Comparison of ENCODE assay signal across 29 cellular contexts in genomic region chr9:21935631-21936030, GRCh38. TPM values are rescaled to one million over a fixed set of nuclear protein-coding genes. Genes with fewer than 3 reads are reported as not detected.
"Had no signal": no experiment of that assay in that cellular context is flagged by ENCODE, and none has a peak within 500 bp of the region (broad histone marks: within the 10 kb centered on the region; RNA-seq: fewer than 3 reads in every experiment).

No MANE protein-coding gene starts in this region.

- H3K27me3 Mint-ChIP-seq: natural killer cell treated with Interleukin-12 subunit alpha and Interleukin-12 subunit beta and Interleukin-15 and Interleukin-18, amount 100 ng/mL, for 72 hours; progenitor cell of endocrine pancreas; stimulated activated naive B cell treated with anti-CD40 and anti-IgM and Interleukin-4, amounts not matched to agents 10 μg/mL and 1 μg/mL and 100 μg/mL, for 72 hours; stimulated activated naive CD8-positive, alpha-beta T cell treated with anti-CD3 and anti-CD28 coated beads, Interleukin-15, Interleukin-2, amounts not matched to agents 100 ng/mL and 50 ng/mL, for 24 hours had no signal

- H3K9me3 ChIP-seq: ovary, psoas muscle, right lobe of liver, sigmoid colon, stomach, thoracic aorta, thyroid gland, tibial nerve, upper lobe of left lung, vagina had no signal

- H3K27me3 ChIP-seq: ovary, right lobe of liver, sigmoid colon, stomach, thyroid gland, tibial nerve, upper lobe of left lung, vagina had no signal

- H3K9ac ChIP-seq: parathyroid adenoma had no signal

- H3K4me1 Mint-ChIP-seq: nephron progenitor cell; neural crest cell; stimulated activated effector memory CD8-positive, alpha-beta T cell treated with anti-CD3 and anti-CD28 coated beads, Interleukin-12 subunit alpha, Interleukin-12 subunit beta, amount 100 ng/mL, for 72 hours; stimulated activated naive B cell treated with anti-CD40 and anti-IgM and Interleukin-4, amounts not matched to agents 10 μg/mL and 1 μg/mL and 100 μg/mL, for 72 hours had no signal

- FAIRE-seq: small intestine, urothelium cell line had no signal

- H2AFZ ChIP-seq: parathyroid adenoma had no signal

- H3K36me3 ChIP-seq: ovary, right lobe of liver, thoracic aorta, thyroid gland had no signal

- H3K4me1 ChIP-seq: parathyroid adenoma, psoas muscle, right lobe of liver, sigmoid colon, stomach, thyroid gland, tibial nerve, upper lobe of left lung, vagina had no signal

- H3K9me3 Mint-ChIP-seq: natural killer cell treated with Interleukin-12 subunit alpha and Interleukin-12 subunit beta and Interleukin-15 and Interleukin-18, amount 100 ng/mL, for 72 hours; nephron progenitor cell; neural crest cell; stimulated activated effector memory CD8-positive, alpha-beta T cell treated with anti-CD3 and anti-CD28 coated beads, Interleukin-12 subunit alpha, Interleukin-12 subunit beta, amount 100 ng/mL, for 72 hours; stimulated activated naive B cell treated with anti-CD40 and anti-IgM and Interleukin-4, amounts not matched to agents 10 μg/mL and 1 μg/mL and 100 μg/mL, for 72 hours; stimulated activated naive CD8-positive, alpha-beta T cell treated with anti-CD3 and anti-CD28 coated beads, Interleukin-15, Interleukin-2, amounts not matched to agents 100 ng/mL and 50 ng/mL, for 24 hours had no signal

- ATAC-seq: natural killer cell treated with Interleukin-12 subunit alpha and Interleukin-12 subunit beta and Interleukin-15 and Interleukin-18, amount 100 ng/mL, for 72 hours; psoas muscle; right cardiac atrium; right lobe of liver; stimulated activated effector memory CD8-positive, alpha-beta T cell treated with anti-CD3 and anti-CD28 coated beads, Interleukin-12 subunit alpha, Interleukin-12 subunit beta, amount 100 ng/mL, for 72 hours; stimulated activated naive B cell treated with anti-CD40 and anti-IgM and Interleukin-4, amounts not matched to agents 10 μg/mL and 1 μg/mL and 100 μg/mL, for 72 hours had no signal

- H3K27ac ChIP-seq: ovary, parathyroid adenoma, psoas muscle, right lobe of liver, sigmoid colon, stomach, thoracic aorta, thyroid gland, tibial nerve, upper lobe of left lung, vagina had no signal

- H3K36me3 Mint-ChIP-seq: natural killer cell treated with Interleukin-12 subunit alpha and Interleukin-12 subunit beta and Interleukin-15 and Interleukin-18, amount 100 ng/mL, for 72 hours; stimulated activated effector memory CD8-positive, alpha-beta T cell treated with anti-CD3 and anti-CD28 coated beads, Interleukin-12 subunit alpha, Interleukin-12 subunit beta, amount 100 ng/mL, for 72 hours had no signal

- H3K27ac Mint-ChIP-seq: natural killer cell treated with Interleukin-12 subunit alpha and Interleukin-12 subunit beta and Interleukin-15 and Interleukin-18, amount 100 ng/mL, for 72 hours; nephron progenitor cell; progenitor cell of endocrine pancreas; stimulated activated effector memory CD8-positive, alpha-beta T cell treated with anti-CD3 and anti-CD28 coated beads, Interleukin-12 subunit alpha, Interleukin-12 subunit beta, amount 100 ng/mL, for 72 hours; stimulated activated naive B cell treated with anti-CD40 and anti-IgM and Interleukin-4, amounts not matched to agents 10 μg/mL and 1 μg/mL and 100 μg/mL, for 72 hours; stimulated activated naive CD8-positive, alpha-beta T cell treated with anti-CD3 and anti-CD28 coated beads, Interleukin-15, Interleukin-2, amounts not matched to agents 100 ng/mL and 50 ng/mL, for 24 hours had no signal

- H3K4me3 ChIP-seq: ovary, psoas muscle, right lobe of liver, sigmoid colon, stomach, thoracic aorta, thyroid gland, tibial nerve, upper lobe of left lung, vagina had no signal

- H3K4me3 Mint-ChIP-seq: natural killer cell treated with Interleukin-12 subunit alpha and Interleukin-12 subunit beta and Interleukin-15 and Interleukin-18, amount 100 ng/mL, for 72 hours; nephron progenitor cell; neural crest cell; stimulated activated effector memory CD8-positive, alpha-beta T cell treated with anti-CD3 and anti-CD28 coated beads, Interleukin-12 subunit alpha, Interleukin-12 subunit beta, amount 100 ng/mL, for 72 hours; stimulated activated naive B cell treated with anti-CD40 and anti-IgM and Interleukin-4, amounts not matched to agents 10 μg/mL and 1 μg/mL and 100 μg/mL, for 72 hours; stimulated activated naive CD8-positive, alpha-beta T cell treated with anti-CD3 and anti-CD28 coated beads, Interleukin-15, Interleukin-2, amounts not matched to agents 100 ng/mL and 50 ng/mL, for 24 hours had no signal

- H3K79me2 ChIP-seq: parathyroid adenoma had no signal

- DNase-seq: nephron progenitor cell; occipital lobe; ovary; posterior cingulate gyrus; psoas muscle; right cardiac atrium; right lobe of liver; sigmoid colon; small intestine; stimulated activated CD4-positive, alpha-beta T cell treated with anti-CD3 and anti-CD28 coated beads, Interleukin-15, amount 100 ng/mL, for 24 hours; stimulated activated CD4-positive, alpha-beta T cell treated with anti-CD3 and anti-CD28 coated beads, Interleukin-2, amount 100 ng/mL, for 24 hours; stimulated activated CD4-positive, alpha-beta T cell treated with anti-CD3 and anti-CD28 coated beads, Interleukin-2, amount 100 ng/mL, for 48 hours; stimulated activated CD4-positive, alpha-beta T cell treated with anti-CD3 and anti-CD28 coated beads, Interleukin-4, amount 100 ng/mL, for 24 hours; stimulated activated naive B cell treated with anti-CD40 and anti-IgM and Interleukin-4, amounts not matched to agents 10 μg/mL and 1 μg/mL and 100 μg/mL, for 72 hours; stimulated activated naive CD4-positive, alpha-beta T cell treated with Interleukin-2 at 50 U/mL for 16 hours; stomach; thyroid gland; upper lobe of left lung had no signal

RNA-seq across cellular contexts. Expression of gene CDKN2A, which starts 58.6 kb away (rescaled TPM):
- total RNA-seq: occipital lobe, progenitor cell of endocrine pancreas, skeletal muscle tissue had no signal

RNA-seq across cellular contexts. Expression of gene CDKN2B-AS1, which starts 59.0 kb away (rescaled TPM):
- total RNA-seq: progenitor cell of endocrine pancreas, thoracic aorta had no signal
- polyA plus RNA-seq: psoas muscle had no signal
